ENCODE assay signal across 19 cellular contexts in genomic region chr22:17540481-17540880, GRCh38. TPM values are rescaled to one million over a fixed set of nuclear protein-coding genes. Genes with fewer than 3 reads are reported as not detected.
A peak's percentile ranks its signal among the peaks of the same experiment; 100 is the strongest.
DNase-seq lines count a peak whose midpoint lies in the region; ATAC-seq, FAIRE-seq and TF ChIP-seq lines count a peak whose summit lies in the region.
"Had no signal": no experiment of that assay in that cellular context is flagged by ENCODE, and none has a peak within 500 bp of the region (broad histone marks: within the 10 kb centered on the region; RNA-seq: fewer than 3 reads in every experiment).

No MANE protein-coding gene starts in this region.

- BruUV-seq in HCT116 (replicated peaks; lab: Mats Ljungman, UMichigan), result no TSS peak
- BruUV-seq in K562 (replicated peaks; lab: Mats Ljungman, UMichigan), result no TSS peak

- H3K9ac ChIP-seq in HCT116 (ENCODE audit: low read length) (no peak overlapping the region), K562 (ENCODE audit: insufficient read depth in 1 of 2, low read depth in 2 of 2, low read length in 2 of 2) (no peak overlapping the region)

- RAD21 ChIA-PET in HCT116 (lab: Charles Lee; ENCODE audit: low non-redundant PET in 1 of 2, low total read pairs in 2 of 2, uncharacterized antibody in 2 of 2, unreplicated experiment in 2 of 2), result no interaction called here

- H3K79me2 ChIP-seq in HCT116 (ENCODE audit: insufficient read depth, low read length) (no peaks in the 10 kb centered on the region), K562 (ENCODE audit: control insufficient read depth, insufficient read depth, low read length) (no peaks in the 10 kb centered on the region)

- no peak for TF ChIP-seq EP300 in K562 (IDR thresholded peaks at IDR 0.05; ENCODE audit: low read length)

- in situ Hi-C loops in K562 (cut with MboI), result no loop called here

- intact Hi-C loops in HCT116 (cut with micrococcal nuclease), result no loop called here
- intact Hi-C loops in K562 (cut with micrococcal nuclease), result no loop called here
- intact Hi-C loops in body of pancreas (cut with DNase I), result no loop called here
- intact Hi-C loops in adrenal gland (cut with DNase I), result no loop called here

- WGBS in K562 (ENCODE audit: insufficient coverage, low coverage, missing lambda C conversion rate), result 2% methylated on average over 15 of the region's 15 CpGs
- WGBS in body of pancreas, 2 donors, result 81 to 84% methylated on average over 14 to 15 of the region's 15 CpGs
- WGBS in adrenal gland, 4 donors, result 79 to 89% (median 84%) methylated on average over 15 of the region's 15 CpGs

- H3K4me1 ChIP-seq in HCT116 (ENCODE audit: control insufficient read depth in 1 of 2, insufficient read depth in 2 of 2, low read length in 2 of 2) (no peaks in the 10 kb centered on the region), K562 (replicated peaks in 1 of 2; ENCODE audit: control insufficient read depth in 2 of 2, insufficient read depth in 2 of 2, low read length in 2 of 2) (no peaks in the 10 kb centered on the region), body of pancreas (no peaks in the 10 kb centered on the region), adrenal gland (replicated peaks in 1 of 2) (no peaks in the 10 kb centered on the region)
- H3K4me1 ChIP-seq: BE2C, transverse colon had no signal

- H3K9me3 ChIP-seq in HCT116 (ENCODE audit: control insufficient read depth in 1 of 2, insufficient read depth in 1 of 2, low read depth in 1 of 2, low read length in 2 of 2), result no peaks in the 10 kb centered on the region
- no peaks in the 10 kb centered on the region for H3K9me3 ChIP-seq in K562 (replicated peaks; ENCODE audit: control insufficient read depth, insufficient read depth, low read depth, low read length)
- H3K9me3 ChIP-seq in body of pancreas, result no peaks in the 10 kb centered on the region
- H3K9me3 ChIP-seq in adrenal gland (replicated peaks in 1 of 3), result no peaks in the 10 kb centered on the region
- H3K9me3 ChIP-seq: BE2C, esophagus squamous epithelium, transverse colon had no signal

- ATAC-seq in HCT116 (no peak; the same call in 1 of the 2 replicates), K562 (peak; percentile 86), body of pancreas (no peak)
- ATAC-seq: activated naive CD8-positive, alpha-beta T cell treated with anti-CD3 and anti-CD28 coated beads, Interleukin-2, amount 50 U/mL, for 24 hours had no signal

- no peak for TF ChIP-seq POLR2A in HCT116 (IDR thresholded peaks at IDR 0.05; ENCODE audit: borderline replicate concordance, extremely low read depth, insufficient read depth, insufficient read length)
- no peak for TF ChIP-seq POLR2A in K562 (conservative IDR thresholded peaks at IDR 0.05)
- no peak for TF ChIP-seq POLR2A in body of pancreas (IDR thresholded peaks at IDR 0.05)
- TF ChIP-seq POLR2A in adrenal gland (IDR thresholded peaks at IDR 0.05), result no peak

- TF ChIP-seq CTCF in GM10266 (IDR thresholded peaks at IDR 0.05; ENCODE audit: control insufficient read depth, insufficient read depth, low read depth, missing control alignments), result peak; percentile 8
- peak in 2 of 3 experiments; percentile 38 to 46; a peak in 3 of 6 replicates for TF ChIP-seq CTCF in HCT116 (IDR thresholded peaks at IDR 0.05 in 2 of 3, conservative IDR thresholded peaks at IDR 0.05 in 1 of 3; ENCODE audit: borderline replicate concordance in 1 of 3, insufficient read depth in 1 of 3, low read depth in 2 of 3, low read length in 2 of 3)
- TF ChIP-seq CTCF in K562 (IDR thresholded peaks at IDR 0.05 in 2 of 3, conservative IDR thresholded peaks at IDR 0.05 in 1 of 3; ENCODE audit: insufficient read depth in 2 of 3, low read depth in 1 of 3, low read length in 3 of 3), result peak; percentile 69 to 86 (median 80)
- no peak for TF ChIP-seq CTCF in body of pancreas (IDR thresholded peaks at IDR 0.05)
- no peak for TF ChIP-seq CTCF in adrenal gland (IDR thresholded peaks at IDR 0.05)

- CTCF ChIA-PET in HCT116 (lab: Charles Lee), result interaction anchor here (1.0 kb wide), 1 partner anchor 369 kb away, joined by 4 read pairs; no protein-coding TSS in a partner anchor
- CTCF ChIA-PET in K562 (lab: Yijun Ruan, JAX; ENCODE audit: low intra/inter-chr PET ratio), result no interaction called here

- POLR2A ChIA-PET in HCT116 (lab: Charles Lee) (no interaction called here), K562 (lab: Yijun Ruan, JAX) (interaction anchor here (1.5 kb wide), 1 partner anchor 13 kb away, joined by 3 read pairs; no protein-coding TSS in a partner anchor)

- no peak overlapping the region for H3K27ac ChIP-seq in HCT116 (ENCODE audit: low read depth, low read length)
- H3K27ac ChIP-seq in K562 (ENCODE audit: extremely low read depth, low read depth, low read length), result no peak overlapping the region
- no peak overlapping the region for H3K27ac ChIP-seq in body of pancreas
- H3K27ac ChIP-seq in adrenal gland, result no peak overlapping the region
- H3K27ac ChIP-seq: cardiac muscle cell, esophagus squamous epithelium, RWPE1, transverse colon had no signal

- no peak for DNase-seq in GM10266 (ENCODE audit: extremely low spot score)
- DNase-seq in HCT116 (ENCODE audit: low read depth, low spot score), result no peak
- peak; percentile 51 to 71 (median 68) for DNase-seq in K562 (ENCODE audit: extremely low read depth in 1 of 4, low spot score in 3 of 4)
- peak; percentile 62 for DNase-seq in mesenteric fat pad (ENCODE audit: low spot score)
- no peak for DNase-seq in body of pancreas
- DNase-seq in SHP77 treated with DMSO at 0.1 percent for 48 hours (lab: John Stamatoyannopoulos, UW), result no peak
- no peak for DNase-seq in activated effector memory CD4-positive, alpha-beta T cell treated with Interleukin-2 at 50 U/mL for 16 hours
- no peak for DNase-seq in adrenal gland
- DNase-seq: activated naive CD8-positive, alpha-beta T cell treated with anti-CD3 and anti-CD28 coated beads, Interleukin-2, amount 50 U/mL, for 24 hours; BE2C; esophagus squamous epithelium; NCI-H1092; NCI-H774; stimulated activated naive CD4-positive, alpha-beta T cell; transverse colon had no signal

- H3K9me2 ChIP-seq in HCT116 (ENCODE audit: insufficient read depth), result no peaks in the 10 kb centered on the region

- no peak overlapping the region for H3K4me3 ChIP-seq in HCT116 (replicated peaks in 1 of 2; ENCODE audit: low read depth in 1 of 2, low read length in 2 of 2)
- H3K4me3 ChIP-seq in K562, result no peak overlapping the region
- no peak overlapping the region for H3K4me3 ChIP-seq in body of pancreas
- H3K4me3 ChIP-seq in adrenal gland, result no peak overlapping the region
- H3K4me3 ChIP-seq: cardiac muscle cell, esophagus squamous epithelium, transverse colon had no signal

- H4K20me1 ChIP-seq in HCT116 (ENCODE audit: insufficient read depth) (no peaks in the 10 kb centered on the region), K562 (replicated peaks; ENCODE audit: control insufficient read depth, insufficient read depth, low read length) (peaks cover 4% of the 10 kb centered on the region; the same call in 1 of the 2 replicates)

- TF ChIP-seq RAD21 in HCT116 (IDR thresholded peaks at IDR 0.05; ENCODE audit: low read depth) (no peak), K562 (CRISPR knock-in tag; conservative IDR thresholded peaks at IDR 0.05 in 1 of 2, IDR thresholded peaks at IDR 0.05 in 1 of 2) (peak; percentile 38 to 75)

- no peak overlapping the region for H3K4me2 ChIP-seq in HCT116 (ENCODE audit: low read length)
- no peak overlapping the region for H3K4me2 ChIP-seq in K562 (ENCODE audit: insufficient read depth, low read length)

- no peaks in the 10 kb centered on the region; a peak in 1 of 4 replicates for H3K36me3 ChIP-seq in HCT116 (ENCODE audit: control insufficient read depth in 1 of 2, insufficient read depth in 2 of 2, low read length in 2 of 2)
- H3K36me3 ChIP-seq in K562 (ENCODE audit: control insufficient read depth, insufficient read depth, low read length), result no peaks in the 10 kb centered on the region
- H3K36me3 ChIP-seq in body of pancreas (replicated peaks in 1 of 2; ENCODE audit: insufficient read depth in 1 of 2, low read depth in 2 of 2), result no peaks in the 10 kb centered on the region
- H3K36me3 ChIP-seq in adrenal gland (replicated peaks in 1 of 2), result no peaks in the 10 kb centered on the region
- H3K36me3 ChIP-seq: BE2C, esophagus squamous epithelium, transverse colon had no signal

- no peaks in the 10 kb centered on the region for H3K27me3 ChIP-seq in HCT116 (ENCODE audit: insufficient read depth, low read length)
- peaks cover 36 to 45% of the 10 kb centered on the region in 2 experiments for H3K27me3 ChIP-seq in K562 (ENCODE audit: control insufficient read depth in 2 of 2, insufficient read depth in 2 of 2, low read length in 2 of 2)
- H3K27me3 ChIP-seq in body of pancreas, result no peaks in the 10 kb centered on the region
- no peaks in the 10 kb centered on the region for H3K27me3 ChIP-seq in adrenal gland
- H3K27me3 ChIP-seq: BE2C, cardiac muscle cell, esophagus squamous epithelium, transverse colon had no signal

- no peaks in the 10 kb centered on the region for H3K9me1 ChIP-seq in K562 (ENCODE audit: control insufficient read depth, insufficient read depth, low read length)

- peak; percentile 62 for FAIRE-seq in K562 (lab: Jason Lieb, UNC)
- FAIRE-seq: islet of Langerhans had no signal

- no peak overlapping the region for H2AFZ ChIP-seq in HCT116 (ENCODE audit: low read depth, low read length, poor library complexity, severe bottlenecking)
- no peak overlapping the region for H2AFZ ChIP-seq in K562 (ENCODE audit: low read depth, low read length)

RNA-seq across cellular contexts. Expression of gene SLC25A18, which starts 22.8 kb away (rescaled TPM):
- total RNA-seq in HCT116 (2021; ENCODE audit: unreplicated experiment) (not detected), K562 (2014; rRNA removed) (not detected in 2 replicates), K562 (2014; rRNA removed; fragmentation: Illumina TruSeq; extraction: Trizol) (not detected in 2 replicates), K562 (2015; rRNA removed; fragmentation: Illumina TruSeq; extraction: Trizol) (not detected in 2 replicates), K562 (2021) (not detected in 2 replicates), mesenteric fat pad (8.4 TPM), body of pancreas (1 to 10 TPM; 2.1 to 4.9 TPM), adrenal gland (1 to 10 TPM in 4 of 8 donors, under 1 TPM in 3, not detected in 1; 0.23 to 3.1 (median 1.4) TPM)
- 0.07 and 0.09 TPM in 2 replicates for polyA plus RNA-seq in HCT116 (2012)
- not detected in 2 replicates for total RNA-seq in K562 (2011; cell fraction: chromatin; rRNA removed; ENCODE audit: low replicate concordance)
- not detected in 2 replicates for total RNA-seq in K562 (2011; cell fraction: nucleolus; rRNA removed)
- not detected in 2 replicates for total RNA-seq in K562 (2011; cell fraction: nucleoplasm; rRNA removed)
- polyA plus RNA-seq in K562 (2011; rRNA removed) (not detected in 2 replicates), K562 (2014; fragmentation: Illumina TruSeq; extraction: Trizol) (not detected in 2 replicates), K562 (2014; fragmentation: Nextera tagmentation; extraction: Ambion mirVana) (under 1 TPM in 1 of 2 experiments, not detected in 1; 0.04 TPM), K562 (2014; rRNA removed) (not detected in 2 replicates), adrenal gland (1 to 10 TPM in 2 of 3 donors, under 1 TPM in 1; 0.16 to 2.5 (median 2.3) TPM)
- polyA plus RNA-seq in K562 (2011; cell fraction: cytosol; rRNA removed), result 0.04 TPM in 1 of 2 replicates, not detected in the other
- not detected in 2 replicates for polyA plus RNA-seq in K562 (2011; cell fraction: nucleus; rRNA removed)
- 0.12 TPM in 2 replicates for polyA plus RNA-seq in K562 (2012)
- polyA minus RNA-seq in K562 (2011; rRNA and poly(A)+ RNA removed), result not detected in 2 replicates
- not detected in 2 replicates for polyA minus RNA-seq in K562 (2011; cell fraction: cytosol; rRNA and poly(A)+ RNA removed)
- polyA minus RNA-seq in K562 (2011; cell fraction: nucleus; rRNA and poly(A)+ RNA removed), result not detected in 2 replicates
- total RNA-seq: activated T-helper 1 cell treated with anti-CD3 and anti-CD28 coated beads, Interleukin-12 subunit alpha, Interleukin-12 subunit beta, Interleukin-2, Interleukin-4 antibody, amounts not matched to agents 30 ng/mL and 10 ng/mL and 1 ng/mL, durations not matched to agents 14 hours and 24 hours and 36 hours had no signal

Comparison
In these comparisons a context has a peak if more than half of its experiments do, and no peak if none do; other contexts are left out.
1. DNase-seq: peak in K562 (4 of 4) and mesenteric fat pad (single experiment); none in GM10266 (single experiment), HCT116 (single experiment), body of pancreas (0 of 4), SHP77 treated with DMSO at 0.1 percent for 48 hours (single experiment), activated effector memory CD4-positive, alpha-beta T cell treated with Interleukin-2 at 50 U/mL for 16 hours (single experiment) and adrenal gland (0 of 7).
2. CTCF ChIP-seq: peak in GM10266 (single experiment), HCT116 (2 of 3) and K562 (3 of 3); none in body of pancreas (0 of 7) and adrenal gland (0 of 6).